Comparison of ENCODE assay signal across 8 cellular contexts in the genomic region with DNA sequence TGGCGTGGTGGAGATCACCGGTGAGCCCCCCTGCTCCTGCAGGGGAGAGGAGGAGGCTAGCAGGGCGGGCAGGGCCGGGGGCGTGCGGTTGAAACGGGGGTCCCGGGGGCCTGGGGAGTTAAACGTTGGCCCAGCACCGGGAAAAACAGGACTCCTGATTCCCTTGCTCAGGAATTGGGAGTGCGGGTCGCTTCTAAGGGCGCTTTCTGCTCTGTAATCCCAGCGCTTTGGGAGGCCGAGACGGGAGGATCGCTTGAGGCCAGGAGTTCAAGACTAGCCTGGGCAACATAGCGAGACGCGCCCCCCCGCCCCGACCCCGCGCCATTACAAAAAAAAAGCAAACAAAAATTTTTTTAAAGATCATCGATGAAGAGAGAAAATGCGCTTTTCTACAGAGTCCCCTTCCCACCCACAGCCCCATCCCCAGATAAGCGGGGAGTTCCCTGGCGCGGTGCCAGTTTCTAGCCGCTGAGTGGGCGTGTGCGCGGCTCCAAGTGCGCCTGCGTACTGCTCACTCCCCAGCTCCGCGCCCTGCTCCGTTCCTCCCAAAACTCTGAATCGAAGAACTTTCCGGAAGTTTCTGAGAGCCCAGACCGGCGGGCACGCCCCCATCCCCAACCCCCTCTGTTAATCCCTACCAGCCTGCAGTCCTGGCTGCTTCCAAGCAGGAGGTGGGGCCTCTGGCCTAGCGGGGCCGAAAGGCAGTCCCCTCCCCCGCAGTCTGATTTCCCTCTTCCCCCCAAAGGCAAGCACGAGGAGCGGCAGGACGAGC. TPM values are rescaled to one million over a fixed set of nuclear protein-coding genes. Genes with fewer than 3 reads are reported as not detected.
DNase-seq lines count a peak whose midpoint lies in the region; ATAC-seq lines count a peak whose summit lies in the region.

No MANE protein-coding gene starts in this region.

- DNase-seq in EH (ENCODE audit: low read depth) (peak; percentile 92), NCI-H82 (lab: John Stamatoyannopoulos, UW) (peak; percentile 97), lung microvascular endothelial cell (ENCODE audit: low read depth in 2 of 2) (peak; percentile 91 to 94)
- peak; percentile 92 for DNase-seq in activated CD8-positive, alpha-beta memory T cell treated with anti-CD3 and anti-CD28 coated beads for 24 hours
- DNase-seq in effector CD4-positive, alpha-beta T cell, result peak; percentile 82
- peak; percentile 57 to 75 (median 64) for DNase-seq in stimulated activated CD4-positive, alpha-beta T cell treated with anti-CD3 and anti-CD28 coated beads, TNF-alpha, amount 100 ng/mL, for 24 hours (ENCODE audit: low read depth in 3 of 3)

- ATAC-seq in HG02759 (IDR thresholded peaks at IDR 0.05; ENCODE audit: unreplicated experiment), result peak; percentile 56
- ATAC-seq in HG03457 (IDR thresholded peaks at IDR 0.05; ENCODE audit: unreplicated experiment), result no peak

RNA-seq across cellular contexts. Expression of a gene that starts 0.8 kb away (rescaled TPM):
- total RNA-seq in lung microvascular endothelial cell, result 78.5 and 125 TPM in 2 replicates

RNA-seq across cellular contexts. Expression of a gene that starts 55.5 kb away (rescaled TPM):
- total RNA-seq in lung microvascular endothelial cell, result 69.3 and 98.4 TPM in 2 replicates
